Comparison of ENCODE assay signal across 1 cellular context in the genomic region with DNA sequence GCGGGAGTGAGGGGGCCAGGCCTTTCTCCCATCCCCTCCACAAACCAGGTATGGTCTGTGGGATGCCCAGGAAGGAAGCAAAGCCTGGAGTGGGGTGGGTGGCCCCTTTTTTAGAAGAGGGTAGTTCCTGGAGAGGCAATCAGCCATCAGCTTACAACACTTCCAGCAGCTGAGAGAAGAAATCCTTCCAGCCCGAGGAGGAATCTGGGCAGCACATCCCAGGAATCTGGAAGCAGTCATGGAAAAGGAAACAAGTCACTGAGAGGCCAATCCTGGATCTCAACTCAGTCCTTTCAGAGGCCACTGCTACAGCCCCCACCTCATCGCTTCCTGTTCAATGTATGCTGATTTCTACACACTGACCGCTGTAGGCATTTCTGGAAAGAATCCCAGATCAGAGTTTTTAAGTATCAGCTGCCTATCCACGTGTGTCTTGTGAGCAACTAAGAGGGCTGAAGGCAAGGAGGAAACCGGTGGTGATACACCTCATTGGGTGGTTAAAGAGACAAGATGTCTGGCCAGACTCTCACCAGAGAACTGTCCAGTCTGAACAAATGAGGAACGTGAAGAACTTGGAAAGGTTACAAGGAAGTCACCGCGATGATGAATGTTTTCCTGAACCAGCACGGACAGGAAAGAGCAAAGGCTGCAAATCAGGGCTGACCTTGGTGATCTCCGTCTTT.
TF ChIP-seq lines count a peak whose summit lies in the region.

No MANE protein-coding gene starts in this region.

TF ChIP-seq in endothelial cell of umbilical vein, 7 proteins besides CTCF, POLR2A, EP300 and RAD21:
- peak; percentile 54 for TF ChIP-seq GATA2 (IDR thresholded peaks at IDR 0.05; ENCODE audit: insufficient read depth, insufficient read length, low read depth, low read length)
- TF ChIP-seq FOS (IDR thresholded peaks at IDR 0.05; ENCODE audit: borderline replicate concordance, insufficient read depth, low read length): peak; percentile 53
- TF ChIP-seq, protein P1, sequence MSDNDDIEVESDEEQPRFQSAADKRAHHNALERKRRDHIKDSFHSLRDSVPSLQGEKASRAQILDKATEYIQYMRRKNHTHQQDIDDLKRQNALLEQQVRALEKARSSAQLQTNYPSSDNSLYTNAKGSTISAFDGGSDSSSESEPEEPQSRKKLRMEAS (IDR thresholded peaks at IDR 0.05; ENCODE audit: insufficient read depth, insufficient read length): peak; percentile 63
- peak; percentile 7 for TF ChIP-seq POLR2AphosphoS5 (IDR thresholded peaks at IDR 0.05; ENCODE audit: insufficient read depth, low read depth, low read length)
- no peak for TF ChIP-seq EZH2 (IDR thresholded peaks at IDR 0.05; ENCODE audit: borderline replicate concordance, low read depth, low read length, severe bottlenecking)
- no peak for TF ChIP-seq MYC (IDR thresholded peaks at IDR 0.05; ENCODE audit: low read depth, low read length)
- peak; percentile 61 for TF ChIP-seq JUN (IDR thresholded peaks at IDR 0.05; ENCODE audit: borderline replicate concordance, insufficient read depth, insufficient read length, low read depth)
